Comparison of ENCODE assay signal across 8 cellular contexts in the genomic region with DNA sequence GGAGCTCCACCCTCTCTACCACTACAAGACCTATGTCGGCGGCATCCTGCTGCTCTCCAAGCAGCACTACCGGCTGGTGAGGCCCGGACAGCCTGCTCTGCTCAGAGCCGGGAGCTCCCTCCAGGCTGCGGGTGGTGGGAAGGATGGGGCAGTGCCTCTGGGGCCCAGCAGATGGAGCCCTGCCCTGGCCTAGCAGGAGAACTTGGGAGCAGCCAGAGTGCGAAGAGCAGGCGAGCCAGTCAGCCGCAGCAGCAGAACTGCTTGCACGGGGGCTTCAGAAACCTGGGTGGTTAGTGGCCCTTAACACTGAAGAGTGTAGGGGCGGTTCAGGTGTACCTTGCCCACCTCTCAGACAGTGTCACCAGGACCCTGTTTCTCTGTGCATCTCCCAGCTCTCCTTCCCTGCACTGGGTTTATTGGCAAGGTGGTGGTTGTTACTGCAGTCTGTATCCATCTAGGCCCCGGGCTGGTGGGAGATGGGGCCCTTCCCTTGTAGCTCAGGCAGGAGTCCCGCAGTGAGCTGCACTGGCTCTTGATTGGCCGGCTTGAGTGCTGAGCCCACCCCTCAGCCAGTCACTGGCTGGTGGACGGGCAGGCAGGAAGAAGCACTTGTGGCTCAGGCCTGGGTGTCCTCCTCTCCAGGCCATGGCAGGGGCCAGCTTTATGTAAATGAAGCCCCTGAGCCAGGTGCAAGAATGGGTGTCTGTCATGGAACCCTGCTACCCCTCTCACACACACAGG. TPM values are rescaled to one million over a fixed set of nuclear protein-coding genes. Genes with fewer than 3 reads are reported as not detected.
DNase-seq lines count a peak whose midpoint lies in the region; ATAC-seq, FAIRE-seq and TF ChIP-seq lines count a peak whose summit lies in the region.

No MANE protein-coding gene starts in this region.

- no peak overlapping the region for H2AFZ ChIP-seq in astrocyte (ENCODE audit: low read depth, low read length)

- DNase-seq in GOT3 (lab: John Stamatoyannopoulos, UW) = peak; percentile 55
- DNase-seq in NCI-H187 treated with DMSO at 0.1 percent for 48 hours (lab: John Stamatoyannopoulos, UW) = peak; percentile 46
- peak; percentile 34 to 50 (median 38) for DNase-seq in T-helper 17 cell
- peak; percentile 54 for DNase-seq in astrocyte (ENCODE audit: low read depth)
- DNase-seq in hypothalamus (lab: John Stamatoyannopoulos, UW) = peak in 44 of 51 donors; percentile 12 to 80 (median 46)
- DNase-seq in skeletal muscle cell (ENCODE audit: low read depth) = peak; percentile 49

- H3K36me3 Mint-ChIP-seq in T-helper 17 cell (ENCODE audit: low read depth) (peaks cover 2% of the 10 kb centered on the region), astrocyte (ENCODE audit: low read depth, unreplicated experiment) (peaks cover 26% of the 10 kb centered on the region)

- no peaks in the 10 kb centered on the region for H3K79me2 ChIP-seq in astrocyte (ENCODE audit: insufficient read depth, low read length)

- H3K4me3 ChIP-seq in astrocyte (ENCODE audit: insufficient read depth, low read depth, low read length) (no peak overlapping the region), skeletal muscle cell (ENCODE audit: low read depth, low read length) (no peak overlapping the region)

- H3K9me3 ChIP-seq in T-helper 17 cell (ENCODE audit: control insufficient read depth, low read length, poor library complexity, severe bottlenecking) = no peaks in the 10 kb centered on the region
- H3K9me3 ChIP-seq in astrocyte (ENCODE audit: insufficient read depth, low read depth, low read length) = no peaks in the 10 kb centered on the region

- H3K4me1 ChIP-seq in astrocyte (ENCODE audit: insufficient read depth, low read length) = peaks cover 5% of the 10 kb centered on the region

- H3K4me1 Mint-ChIP-seq in T-helper 17 cell = peaks cover 29% of the 10 kb centered on the region
- H3K4me1 Mint-ChIP-seq in astrocyte (ENCODE audit: low read depth, unreplicated experiment) = peaks cover 5% of the 10 kb centered on the region

- H3K4me2 ChIP-seq in astrocyte (ENCODE audit: low read length) = no peak overlapping the region

- peak overlapping the region; percentile 13 for H3K9ac ChIP-seq in astrocyte (ENCODE audit: low read length)

- H3K27me3 ChIP-seq in astrocyte (ENCODE audit: insufficient read depth, low read length) = no peaks in the 10 kb centered on the region

- H3K36me3 ChIP-seq in astrocyte (ENCODE audit: insufficient read depth, low read length) = no peaks in the 10 kb centered on the region

- H3K27me3 Mint-ChIP-seq in T-helper 17 cell (no peaks in the 10 kb centered on the region), astrocyte (ENCODE audit: low read depth, unreplicated experiment) (no peaks in the 10 kb centered on the region)

- no peak overlapping the region for H3K27ac ChIP-seq in C4-2B
- H3K27ac ChIP-seq in astrocyte (ENCODE audit: low read depth, low read length) = no peak overlapping the region

- TF ChIP-seq CTCF in C4-2B (conservative IDR thresholded peaks at IDR 0.05) = peak; percentile 96
- TF ChIP-seq CTCF in astrocyte (IDR thresholded peaks at IDR 0.05; ENCODE audit: insufficient read depth, low read depth, low read length) = peak; percentile 61

- ATAC-seq in T-helper 17 cell (peak; percentile 90), HG03175 (IDR thresholded peaks at IDR 0.05; ENCODE audit: unreplicated experiment) (no peak)

- no peaks in the 10 kb centered on the region for H3K9me3 Mint-ChIP-seq in astrocyte (ENCODE audit: unreplicated experiment)

- FAIRE-seq in astrocyte (lab: Jason Lieb, UNC) = no peak

- peaks cover 27% of the 10 kb centered on the region for H4K20me1 ChIP-seq in astrocyte (ENCODE audit: insufficient read depth, low read length)

- H3K27ac Mint-ChIP-seq in T-helper 17 cell = no peak overlapping the region
- peak overlapping the region; percentile 19 for H3K27ac Mint-ChIP-seq in astrocyte (ENCODE audit: unreplicated experiment)

- H3K4me3 Mint-ChIP-seq in T-helper 17 cell (peak overlapping the region; percentile 52), astrocyte (ENCODE audit: unreplicated experiment) (no peak overlapping the region)

RNA-seq across cellular contexts. Expression of gene B4GALT7, which starts 7.7 kb away (rescaled TPM):
- 10 to 100 TPM; 24.7 to 27.3 TPM for total RNA-seq in T-helper 17 cell
- total RNA-seq in astrocyte = 35.0 and 41.3 TPM in 2 replicates

RNA-seq across cellular contexts. Expression of gene TMED9, which starts 15.6 kb away (rescaled TPM):
- total RNA-seq in T-helper 17 cell (10 to 100 TPM; 63.3 to 69.6 TPM), astrocyte (372 and 402 TPM in 2 replicates)

RNA-seq across cellular contexts. Expression of gene FAM193B, which starts 53.3 kb away (rescaled TPM):
- total RNA-seq in T-helper 17 cell (100 to 1,000 TPM; 143 to 167 TPM), astrocyte (47.8 and 48.3 TPM in 2 replicates)
